ENCODE assay signal across 8 cellular contexts in genomic region chr12:106581543-106582263, GRCh38. TPM values are rescaled to one million over a fixed set of nuclear protein-coding genes. Genes with fewer than 3 reads are reported as not detected.
DNase-seq lines count a peak whose midpoint lies in the region; ATAC-seq and TF ChIP-seq lines count a peak whose summit lies in the region.
"Had no signal": no experiment of that assay in that cellular context is flagged by ENCODE, and none has a peak within 500 bp of the region (broad histone marks: within the 10 kb centered on the region; RNA-seq: fewer than 3 reads in every experiment).

No MANE protein-coding gene starts in this region.

- H3K27ac ChIP-seq in Panc1 (ENCODE audit: low read length) (no peak overlapping the region), heart right ventricle (no peak overlapping the region)

- no peak for TF ChIP-seq CTCF in GM20000 (IDR thresholded peaks at IDR 0.05; ENCODE audit: extremely low read depth, missing control alignments)
- no peak for TF ChIP-seq CTCF in Panc1 (IDR thresholded peaks at IDR 0.05)
- no peak for TF ChIP-seq CTCF in heart right ventricle (IDR thresholded peaks at IDR 0.05)

- peak overlapping the region in 1 of 2 experiments; percentile 16; a peak in 2 of 4 replicates for H3K4me3 ChIP-seq in Panc1 (ENCODE audit: low read depth in 2 of 2, low read length in 2 of 2)
- H3K4me3 ChIP-seq in heart right ventricle: peak overlapping the region in 8 of 10 donors; percentile 9 to 48 (median 32)

- BruUV-seq in Panc1 (replicated peaks; lab: Mats Ljungman, UMichigan): no TSS peak

- intact Hi-C loops in Panc1 (cut with micrococcal nuclease; ENCODE audit: unreplicated experiment): loop anchor here (10.0 kb wide), 1 partner anchor 197 kb away; no protein-coding TSS in a partner anchor
- intact Hi-C loops in heart right ventricle (cut with DNase I): loop anchor here in 1 of 10 donors (5.0 kb wide), 1 partner anchor 1741 kb away; no protein-coding TSS in a partner anchor
- intact Hi-C loops in posterior vena cava (cut with DNase I): no loop called here

- H3K4me1 ChIP-seq in Panc1 (ENCODE audit: control insufficient read depth, insufficient read depth, low read length) (peaks cover 18% of the 10 kb centered on the region), heart right ventricle (peaks cover 6 to 64% (median 47%) of the 10 kb centered on the region in 9 donors)

- H3K9me3 ChIP-seq in Panc1 (ENCODE audit: control insufficient read depth, insufficient read depth, low read depth, low read length): no peaks in the 10 kb centered on the region
- no peaks in the 10 kb centered on the region for H3K9me3 ChIP-seq in heart right ventricle

- no peaks in the 10 kb centered on the region for H3K36me3 ChIP-seq in Panc1 (ENCODE audit: control insufficient read depth, insufficient read depth, low read length)
- H3K36me3 ChIP-seq in heart right ventricle: no peaks in the 10 kb centered on the region

- in situ Hi-C loops in Panc1 (cut with HindIII; ENCODE audit: low pct_unique_long_range_greater_than_20kb, low sequenced_read_pairs): no loop called here

- DNase-seq in GM20000 (ENCODE audit: low spot score) (peak; percentile 34), Panc1 (ENCODE audit: low read depth, low spot score) (no peak), heart right ventricle (no peak), posterior vena cava (ENCODE audit: low spot score) (peak; percentile 83), putamen (ENCODE audit: low spot score) (no peak), SKM-1 treated with dmso at 0.1 percent for 144 hours (lab: John Stamatoyannopoulos, UW; ENCODE audit: unreplicated experiment) (no peak)
- DNase-seq: SW 1271 had no signal

- H3K27me3 ChIP-seq in Panc1 (ENCODE audit: control insufficient read depth, insufficient read depth, low read length): peaks cover 40% of the 10 kb centered on the region
- H3K27me3 ChIP-seq in heart right ventricle: peaks cover 22 to 100% (median 97%) of the 10 kb centered on the region in 7 donors

- ATAC-seq in Panc1 (peak; percentile 50; the same call in 1 of the 2 replicates), heart right ventricle (peak in 5 of 8 donors; percentile 51 to 64 (median 57)), HG02885 (IDR thresholded peaks at IDR 0.05; ENCODE audit: poor library complexity, unreplicated experiment) (no peak)

- POLR2A ChIA-PET in Panc1 (lab: Charles Lee): no interaction called here

- 1% methylated on average over 52 of the region's 52 CpGs for WGBS in heart right ventricle, 2 donors

- CTCF ChIA-PET in Panc1 (lab: Charles Lee): no interaction called here

RNA-seq across cellular contexts. Expression of gene RFX4, which starts 1.1 kb away (rescaled TPM):
- total RNA-seq in Panc1 (2021; ENCODE audit: unreplicated experiment): not detected
- polyA plus RNA-seq in Panc1 (2012; ENCODE audit: insufficient read length): not detected
- under 1 TPM in 2 of 10 donors, not detected in 8; 0.11 TPM for total RNA-seq in heart right ventricle
- polyA plus RNA-seq in heart right ventricle: under 1 TPM in 1 of 2 donors, not detected in 1; 0.01 TPM
- not detected for total RNA-seq in posterior vena cava

Comparison
In these comparisons a context has a peak if more than half of its experiments do, and no peak if none do; other contexts are left out.
1. DNase-seq: peak in GM20000 (single experiment) and posterior vena cava (single experiment); none in Panc1 (single experiment), heart right ventricle (0 of 2), putamen (single experiment) and SKM-1 treated with dmso at 0.1 percent for 144 hours (single experiment).